ENCODE assay signal across 8 cellular contexts in the genomic region with DNA sequence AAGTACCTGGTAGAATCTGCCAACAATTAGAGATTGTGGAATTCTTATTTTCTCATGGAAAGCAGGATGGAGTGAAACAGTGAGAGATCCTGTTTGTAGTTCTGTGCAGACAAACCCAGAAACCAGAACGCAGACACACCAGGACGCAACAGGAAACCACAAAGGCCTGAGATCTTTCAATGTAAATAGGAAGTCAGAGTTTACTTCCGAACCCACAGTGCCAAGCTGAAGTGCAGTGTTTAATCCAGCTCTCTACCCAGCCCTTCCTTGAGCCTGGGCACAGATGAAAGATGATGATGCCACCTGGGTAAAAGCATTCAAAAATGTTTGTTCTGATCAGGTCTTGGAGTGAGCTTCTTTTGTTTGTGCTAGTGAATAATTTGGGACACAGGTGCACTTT.
DNase-seq lines count a peak whose midpoint lies in the region; ATAC-seq and TF ChIP-seq lines count a peak whose summit lies in the region.

No MANE protein-coding gene starts in this region.

- H4K20me1 ChIP-seq in smooth muscle cell (ENCODE audit: low read depth), result no peaks in the 10 kb centered on the region

- no peaks in the 10 kb centered on the region for H3K79me2 ChIP-seq in smooth muscle cell (ENCODE audit: low read depth)

- peaks cover 10% of the 10 kb centered on the region for H3K4me1 Mint-ChIP-seq in activated T-helper 17 cell treated with anti-CD3 and anti-CD28 coated beads, Interleukin-2, amount 50 U/mL, for 72 hours

- H3K36me3 Mint-ChIP-seq in activated T-helper 17 cell treated with anti-CD3 and anti-CD28 coated beads, Interleukin-2, amount 50 U/mL, for 72 hours (ENCODE audit: low read depth), result no peaks in the 10 kb centered on the region

- peaks cover 6% of the 10 kb centered on the region for H3K9me3 Mint-ChIP-seq in activated T-helper 17 cell treated with anti-CD3 and anti-CD28 coated beads, Interleukin-2, amount 50 U/mL, for 72 hours

- no peak for TF ChIP-seq CTCF in smooth muscle cell (IDR thresholded peaks at IDR 0.05; ENCODE audit: borderline replicate concordance, insufficient read depth, poor library complexity, severe bottlenecking)
- no peak for TF ChIP-seq CTCF in coronary artery (IDR thresholded peaks at IDR 0.05)
- TF ChIP-seq CTCF in gastrocnemius medialis (IDR thresholded peaks at IDR 0.05 in 4 of 5, conservative IDR thresholded peaks at IDR 0.05 in 1 of 5), result no peak

- no peak overlapping the region for H3K9ac ChIP-seq in smooth muscle cell (ENCODE audit: low read depth)

- H3F3A ChIP-seq in smooth muscle cell (ENCODE audit: low read depth), result peaks cover 4% of the 10 kb centered on the region

- H3K27me3 ChIP-seq in smooth muscle cell (ENCODE audit: low read depth) (no peaks in the 10 kb centered on the region), gastrocnemius medialis (no peaks in the 10 kb centered on the region)

- H3K36me3 ChIP-seq in smooth muscle cell (ENCODE audit: low read depth) (no peaks in the 10 kb centered on the region), gastrocnemius medialis (no peaks in the 10 kb centered on the region)

- H3K4me2 ChIP-seq in smooth muscle cell, result peak overlapping the region; percentile 35

- no peak overlapping the region for H3K27ac Mint-ChIP-seq in activated T-helper 17 cell treated with anti-CD3 and anti-CD28 coated beads, Interleukin-2, amount 50 U/mL, for 72 hours

- in situ Hi-C loops in gastrocnemius medialis (cut with MboI; ENCODE audit: low sequenced_read_pairs in 4 of 4), result no loop called here

- H3K4me1 ChIP-seq in smooth muscle cell (ENCODE audit: low read depth) (peaks cover 5% of the 10 kb centered on the region), gastrocnemius medialis (no peaks in the 10 kb centered on the region)

- no peak overlapping the region for H2AFZ ChIP-seq in smooth muscle cell (ENCODE audit: low read depth)

- 17% methylated on average over 3 of the region's 3 CpGs for WGBS in smooth muscle cell (ENCODE audit: low lambda C conversion rate)

- H3K27ac ChIP-seq in smooth muscle cell (ENCODE audit: low read depth), result no peak overlapping the region
- no peak overlapping the region for H3K27ac ChIP-seq in coronary artery
- no peak overlapping the region for H3K27ac ChIP-seq in gastrocnemius medialis

- intact Hi-C loops in gastrocnemius medialis (cut with DNase I; ENCODE audit: low total_unique reads), result no loop called here

- H3K27me3 Mint-ChIP-seq in activated T-helper 17 cell treated with anti-CD3 and anti-CD28 coated beads, Interleukin-2, amount 50 U/mL, for 72 hours, result no peaks in the 10 kb centered on the region

- ATAC-seq in GM21737 (IDR thresholded peaks at IDR 0.05; ENCODE audit: unreplicated experiment) (peak; percentile 65), GM18858 (IDR thresholded peaks at IDR 0.05; ENCODE audit: unreplicated experiment) (no peak), gastrocnemius medialis (no peak)
- peak; percentile 71 for ATAC-seq in activated T-helper 17 cell treated with anti-CD3 and anti-CD28 coated beads, Interleukin-2, amount 50 U/mL, for 72 hours (replicated peaks)

- peak overlapping the region; percentile 14 for H3K4me3 Mint-ChIP-seq in activated T-helper 17 cell treated with anti-CD3 and anti-CD28 coated beads, Interleukin-2, amount 50 U/mL, for 72 hours

- H3K4me3 ChIP-seq in smooth muscle cell (no peak overlapping the region), coronary artery (no peak overlapping the region), gastrocnemius medialis (no peak overlapping the region)

- DNase-seq in GF-D8 (lab: John Stamatoyannopoulos, UW), result peak; percentile 14
- peak; percentile 14 for DNase-seq in NCI-H2081 treated with DMSO at 0.1 percent for 48 hours (lab: John Stamatoyannopoulos, UW)
- DNase-seq in smooth muscle cell (lab: John Stamatoyannopoulos, UW; ENCODE audit: unreplicated experiment), result no peak
- DNase-seq in coronary artery (ENCODE audit: low spot score), result no peak
- DNase-seq in gastrocnemius medialis, result no peak

- H3K9me3 ChIP-seq in smooth muscle cell (replicated peaks; ENCODE audit: low read depth) (no peaks in the 10 kb centered on the region), gastrocnemius medialis (no peaks in the 10 kb centered on the region)

- no peak for TF ChIP-seq POLR2A in gastrocnemius medialis (IDR thresholded peaks at IDR 0.05)

Comparison
In these comparisons a context has a peak if more than half of its experiments do, and no peak if none do; other contexts are left out.
1. DNase-seq: peak in GF-D8 (single experiment) and NCI-H2081 treated with DMSO at 0.1 percent for 48 hours (single experiment); none in smooth muscle cell (single experiment), coronary artery (single experiment) and gastrocnemius medialis (0 of 2).
2. ATAC-seq: peak in GM21737 (single experiment) and activated T-helper 17 cell treated with anti-CD3 and anti-CD28 coated beads, Interleukin-2, amount 50 U/mL, for 72 hours (single experiment); none in GM18858 (single experiment) and gastrocnemius medialis (0 of 2).